Comparison of ENCODE assay signal across 16 cellular contexts in the genomic region with DNA sequence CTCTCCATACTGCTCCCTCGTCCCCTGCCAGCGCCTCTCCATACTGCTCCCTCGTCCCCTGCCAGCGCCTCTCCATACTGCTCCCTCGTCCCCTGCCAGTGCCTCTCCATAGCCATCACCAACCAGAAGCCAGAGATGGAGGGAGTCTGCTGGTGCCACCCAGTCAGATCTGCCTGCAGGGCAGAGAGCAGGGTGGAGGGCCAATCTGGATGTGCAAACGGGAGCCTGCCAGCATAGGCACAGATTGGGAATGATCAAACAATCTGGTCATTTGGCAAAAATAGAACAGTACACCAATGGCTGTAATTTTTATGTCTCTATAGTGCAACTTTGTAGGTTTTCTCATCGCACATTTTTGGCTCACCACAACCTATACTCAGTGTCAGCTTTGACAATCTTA.
A peak's percentile ranks its signal among the peaks of the same experiment; 100 is the strongest.
DNase-seq lines count a peak whose midpoint lies in the region; ATAC-seq and FAIRE-seq lines count a peak whose summit lies in the region.
"Had no signal": no experiment of that assay in that cellular context is flagged by ENCODE, and none has a peak within 500 bp of the region (broad histone marks: within the 10 kb centered on the region; RNA-seq: fewer than 3 reads in every experiment).

No MANE protein-coding gene starts in this region.

- H3K4me3 Mint-ChIP-seq in activated T-cell treated with anti-CD3 and anti-CD28 coated beads, Interleukin-2, amount 50 U/mL, for 72 hours: peak overlapping the region; percentile 68 to 79
- no peak overlapping the region for H3K4me3 Mint-ChIP-seq in stimulated activated memory B cell treated with anti-CD40 and anti-IgM and Interleukin-4, amounts not matched to agents 10 μg/mL and 1 μg/mL and 100 μg/mL, for 72 hours

- no peak for DNase-seq in activated T-cell treated with anti-CD3 and anti-CD28 coated beads, Interleukin-2, amount 50 U/mL, for 72 hours
- no peak for DNase-seq in activated T-cell treated with anti-CD3 and anti-CD28 coated beads, Interleukin-2, amount 50 U/mL, for 1 hour
- DNase-seq in NCI-H1694 (lab: John Stamatoyannopoulos, UW) (peak; percentile 58), cerebellar cortex (ENCODE audit: low spot score) (peak; percentile 88), HK-2 (ENCODE audit: unreplicated experiment) (no peak), GOT3 (lab: John Stamatoyannopoulos, UW) (no peak), GM19239 (ENCODE audit: insufficient read length, low spot score) (no peak)
- DNase-seq: activated CD4-positive, alpha-beta T cell treated with anti-CD3 and anti-CD28 coated beads for 4 hours; heart right ventricle; NCI-H1048; NCI-H774; pancreas; T1000 had no signal

- no peaks in the 10 kb centered on the region for H3K27me3 Mint-ChIP-seq in activated T-cell treated with anti-CD3 and anti-CD28 coated beads, Interleukin-2, amount 50 U/mL, for 72 hours (ENCODE audit: low read depth)
- no peaks in the 10 kb centered on the region for H3K27me3 Mint-ChIP-seq in stimulated activated memory B cell treated with anti-CD40 and anti-IgM and Interleukin-4, amounts not matched to agents 10 μg/mL and 1 μg/mL and 100 μg/mL, for 72 hours

- ATAC-seq in activated T-cell treated with anti-CD3 and anti-CD28 coated beads, Interleukin-2, amount 50 U/mL, for 72 hours (replicated peaks in 1 of 2): no peak
- ATAC-seq in stimulated activated memory B cell treated with anti-CD40 and anti-IgM and Interleukin-4, amounts not matched to agents 10 μg/mL and 1 μg/mL and 100 μg/mL, for 72 hours: no peak

- no peaks in the 10 kb centered on the region for H3K36me3 Mint-ChIP-seq in activated T-cell treated with anti-CD3 and anti-CD28 coated beads, Interleukin-2, amount 50 U/mL, for 72 hours (ENCODE audit: insufficient read depth in 2 of 2)
- H3K36me3 Mint-ChIP-seq in stimulated activated memory B cell treated with anti-CD40 and anti-IgM and Interleukin-4, amounts not matched to agents 10 μg/mL and 1 μg/mL and 100 μg/mL, for 72 hours: no peaks in the 10 kb centered on the region

- H3K9me3 Mint-ChIP-seq in activated T-cell treated with anti-CD3 and anti-CD28 coated beads, Interleukin-2, amount 50 U/mL, for 72 hours: no peaks in the 10 kb centered on the region
- H3K9me3 Mint-ChIP-seq in stimulated activated memory B cell treated with anti-CD40 and anti-IgM and Interleukin-4, amounts not matched to agents 10 μg/mL and 1 μg/mL and 100 μg/mL, for 72 hours: no peaks in the 10 kb centered on the region
- H3K9me3 Mint-ChIP-seq: activated T-helper 2 cell treated with anti-CD3 and anti-CD28 coated beads, Interferon-gamma antibody, Interleukin-2, Interleukin-4, amounts not matched to agents 10 μg/mL and 5 μg/mL and 100 μg/mL, durations not matched to agents 14 hours and 24 hours and 36 hours had no signal

- FAIRE-seq in GM19239 (lab: Jason Lieb, UNC): no peak
- FAIRE-seq: D721Med, pancreas had no signal

- peaks cover 69% of the 10 kb centered on the region for H3K4me1 Mint-ChIP-seq in activated T-cell treated with anti-CD3 and anti-CD28 coated beads, Interleukin-2, amount 50 U/mL, for 72 hours (ENCODE audit: low read depth)
- peaks cover 87% of the 10 kb centered on the region for H3K4me1 Mint-ChIP-seq in stimulated activated memory B cell treated with anti-CD40 and anti-IgM and Interleukin-4, amounts not matched to agents 10 μg/mL and 1 μg/mL and 100 μg/mL, for 72 hours

- peak overlapping the region; percentile 83 for H3K27ac Mint-ChIP-seq in activated T-cell treated with anti-CD3 and anti-CD28 coated beads, Interleukin-2, amount 50 U/mL, for 72 hours
- H3K27ac Mint-ChIP-seq in stimulated activated memory B cell treated with anti-CD40 and anti-IgM and Interleukin-4, amounts not matched to agents 10 μg/mL and 1 μg/mL and 100 μg/mL, for 72 hours: peak overlapping the region; percentile 85

Comparison
In these comparisons a context has a peak if more than half of its experiments do, and no peak if none do; other contexts are left out.
1. DNase-seq: peak in NCI-H1694 (single experiment) and cerebellar cortex (single experiment); none in activated T-cell treated with anti-CD3 and anti-CD28 coated beads, Interleukin-2, amount 50 U/mL, for 72 hours (0 of 2), activated T-cell treated with anti-CD3 and anti-CD28 coated beads, Interleukin-2, amount 50 U/mL, for 1 hour (single experiment), HK-2 (single experiment), GOT3 (single experiment) and GM19239 (single experiment).